In the genomic region with DNA sequence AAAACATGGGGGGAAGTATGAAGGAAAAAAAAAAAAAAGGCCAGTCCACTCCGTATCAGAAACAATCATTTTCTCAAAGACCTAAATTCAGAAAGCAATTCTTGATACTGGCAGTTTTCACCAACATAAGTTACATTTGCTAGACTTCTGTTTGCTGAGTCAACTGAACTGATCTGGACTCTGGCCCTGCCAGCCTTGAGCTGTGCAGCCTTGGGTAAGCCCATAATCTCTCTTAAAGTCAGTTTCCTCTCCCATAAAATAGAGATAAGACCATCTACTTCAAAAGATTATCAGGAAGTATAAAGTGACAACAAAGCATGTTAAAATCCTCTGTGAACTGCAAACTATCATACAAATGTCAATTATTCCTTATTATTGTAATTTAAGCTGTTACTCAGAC, we compare ENCODE assay signal across 23 cellular contexts.
DNase-seq lines count a peak whose midpoint lies in the region; ATAC-seq, FAIRE-seq and TF ChIP-seq lines count a peak whose summit lies in the region.
"Had no signal": no experiment of that assay in that cellular context is flagged by ENCODE, and none has a peak within 500 bp of the region (broad histone marks: within the 10 kb centered on the region; RNA-seq: fewer than 3 reads in every experiment).

No MANE protein-coding gene starts in this region.

- H3K27me3 ChIP-seq in adipocyte (replicated peaks; ENCODE audit: control insufficient read depth, insufficient read depth, low read length) (no peaks in the 10 kb centered on the region), hepatocyte (no peaks in the 10 kb centered on the region)
- H3K27me3 ChIP-seq: spleen had no signal

- H3K4me1 Mint-ChIP-seq in activated CD8-positive, alpha-beta T cell treated with anti-CD3 and anti-CD28 coated beads for 36 hours (ENCODE audit: low read depth) = peaks cover 17% of the 10 kb centered on the region
- H3K4me1 Mint-ChIP-seq: nephron had no signal

- H3K9me3 Mint-ChIP-seq in activated CD8-positive, alpha-beta T cell treated with anti-CD3 and anti-CD28 coated beads for 36 hours = no peaks in the 10 kb centered on the region
- H3K9me3 Mint-ChIP-seq: CD4-positive, alpha-beta memory T cell; effector memory CD8-positive, alpha-beta T cell; HFFc6; nephron had no signal

- H2AFZ ChIP-seq in hepatocyte = no peak overlapping the region

- peaks cover 8% of the 10 kb centered on the region for H4K20me1 ChIP-seq in hepatocyte (ENCODE audit: insufficient read depth, poor library complexity, severe bottlenecking)

- H3K4me3 ChIP-seq in adipocyte (ENCODE audit: low read length) = no peak overlapping the region
- H3K4me3 ChIP-seq in hepatocyte = no peak overlapping the region
- no peak overlapping the region for H3K4me3 ChIP-seq in retinal pigment epithelial cell (ENCODE audit: low read length)
- H3K4me3 ChIP-seq: spleen had no signal

- peak; percentile 77 for FAIRE-seq in H54 (lab: Jason Lieb, UNC)
- FAIRE-seq: keratinocyte had no signal

- ATAC-seq in activated CD8-positive, alpha-beta T cell treated with anti-CD3 and anti-CD28 coated beads for 36 hours = no peak
- no peak for ATAC-seq in HG03378 (IDR thresholded peaks at IDR 0.05; ENCODE audit: unreplicated experiment)
- ATAC-seq: effector memory CD8-positive, alpha-beta T cell had no signal

- POLR2A ChIA-PET in GM10248 (lab: Yijun Ruan, JAX) = no interaction called here
- POLR2A ChIA-PET in activated CD8-positive, alpha-beta T cell treated with anti-CD3 and anti-CD28 coated beads for 36 hours (lab: Charles Lee) = no interaction called here

- DNase-seq in H54 (ENCODE audit: insufficient read length, low spot score) = no peak
- DNase-seq in adipocyte (ENCODE audit: low read depth) = peak; percentile 28
- peak; percentile 57 for DNase-seq in hepatocyte (ENCODE audit: low spot score)
- peak; percentile 23 for DNase-seq in retinal pigment epithelial cell (ENCODE audit: low read depth)
- no peak for DNase-seq in GM10248 (ENCODE audit: extremely low spot score)
- no peak for DNase-seq in activated CD8-positive, alpha-beta T cell treated with anti-CD3 and anti-CD28 coated beads for 36 hours
- no peak for DNase-seq in head of caudate nucleus
- DNase-seq: activated CD4-positive, alpha-beta T cell treated with anti-CD3 and anti-CD28 coated beads for 48 hours; activated gamma-delta T cell; CD4-positive, alpha-beta memory T cell; DND-41; effector memory CD8-positive, alpha-beta T cell; HFFc6; NCI-H1105; NCI-H2081 treated with DMSO at 0.1 percent for 48 hours; NCI-H510A; posterior cingulate gyrus; spleen; stimulated activated CD8-positive, alpha-beta memory T cell treated with anti-CD3 and anti-CD28 coated beads, Interleukin-4, amount 100 ng/mL, for 48 hours had no signal

- peaks cover 49% of the 10 kb centered on the region for H3K79me2 ChIP-seq in hepatocyte

- H3K27ac Mint-ChIP-seq in activated CD8-positive, alpha-beta T cell treated with anti-CD3 and anti-CD28 coated beads for 36 hours = no peak overlapping the region
- H3K27ac Mint-ChIP-seq: HFFc6, nephron had no signal

- H3K36me3 ChIP-seq in adipocyte (ENCODE audit: control insufficient read depth, insufficient read depth, low read length, severe bottlenecking) = no peaks in the 10 kb centered on the region
- no peaks in the 10 kb centered on the region for H3K36me3 ChIP-seq in hepatocyte (replicated peaks; ENCODE audit: insufficient read depth, low read depth)

- TF ChIP-seq CTCF in hepatocyte (IDR thresholded peaks at IDR 0.05; ENCODE audit: poor library complexity) = no peak
- TF ChIP-seq CTCF in retinal pigment epithelial cell (conservative IDR thresholded peaks at IDR 0.05; ENCODE audit: low read depth, low read length) = no peak
- TF ChIP-seq CTCF in GM10248 (IDR thresholded peaks at IDR 0.05; ENCODE audit: control extremely low read depth, extremely low read depth, low read depth, missing control alignments) = no peak
- no peak for TF ChIP-seq CTCF in activated CD8-positive, alpha-beta T cell treated with anti-CD3 and anti-CD28 coated beads for 36 hours (IDR thresholded peaks at IDR 0.05)

- no peak overlapping the region for H3K4me3 Mint-ChIP-seq in activated CD8-positive, alpha-beta T cell treated with anti-CD3 and anti-CD28 coated beads for 36 hours
- H3K4me3 Mint-ChIP-seq: CD4-positive, alpha-beta memory T cell; effector memory CD8-positive, alpha-beta T cell; HFFc6; nephron had no signal

- no peak for TF ChIP-seq POLR2A in H54 (IDR thresholded peaks at IDR 0.05; ENCODE audit: low read depth, low read length)

- no peaks in the 10 kb centered on the region for H3K9me2 ChIP-seq in hepatocyte (replicated peaks; ENCODE audit: insufficient read depth)

- peak overlapping the region; percentile 59 for H3K27ac ChIP-seq in hepatocyte
- H3K27ac ChIP-seq: KMS-11 had no signal

- intact Hi-C loops in activated CD8-positive, alpha-beta T cell treated with anti-CD3 and anti-CD28 coated beads for 36 hours (cut with micrococcal nuclease) = no loop called here
- intact Hi-C loops in head of caudate nucleus (cut with DNase I) = no loop called here

- H3K9ac ChIP-seq in adipocyte (ENCODE audit: low read length) = no peak overlapping the region
- H3K9ac ChIP-seq: KMS-11 had no signal

- peaks cover 9% of the 10 kb centered on the region for H3K4me1 ChIP-seq in adipocyte (ENCODE audit: control insufficient read depth, insufficient read depth, low read length)
- H3K4me1 ChIP-seq in hepatocyte (ENCODE audit: insufficient read depth) = peaks cover 5% of the 10 kb centered on the region

- peak overlapping the region; percentile 33 for H3K4me2 ChIP-seq in hepatocyte
- H3K4me2 ChIP-seq: KMS-11 had no signal

- 43% methylated on average over 1 of the region's 1 CpG for WGBS in hepatocyte (ENCODE audit: low lambda C conversion rate, missing lambda C conversion rate)

- peaks cover 14% of the 10 kb centered on the region for H3K36me3 Mint-ChIP-seq in activated CD8-positive, alpha-beta T cell treated with anti-CD3 and anti-CD28 coated beads for 36 hours (ENCODE audit: low read depth)

- no peaks in the 10 kb centered on the region for H3K27me3 Mint-ChIP-seq in activated CD8-positive, alpha-beta T cell treated with anti-CD3 and anti-CD28 coated beads for 36 hours
- H3K27me3 Mint-ChIP-seq: CD4-positive, alpha-beta memory T cell; effector memory CD8-positive, alpha-beta T cell had no signal

- no peaks in the 10 kb centered on the region for H3K9me3 ChIP-seq in adipocyte (ENCODE audit: control insufficient read depth, low read length)
- no peaks in the 10 kb centered on the region for H3K9me3 ChIP-seq in hepatocyte (ENCODE audit: low read depth)
- H3K9me3 ChIP-seq: spleen had no signal

- CTCF ChIA-PET in GM10248 (lab: Yijun Ruan, JAX) = no interaction called here
- CTCF ChIA-PET in activated CD8-positive, alpha-beta T cell treated with anti-CD3 and anti-CD28 coated beads for 36 hours (lab: Charles Lee) = no interaction called here

Comparison
In these comparisons a context has a peak if more than half of its experiments do, and no peak if none do; other contexts are left out.
1. DNase-seq: peak in adipocyte (single experiment), hepatocyte (single experiment) and retinal pigment epithelial cell (single experiment); none in H54 (single experiment), GM10248 (single experiment), activated CD8-positive, alpha-beta T cell treated with anti-CD3 and anti-CD28 coated beads for 36 hours (single experiment) and head of caudate nucleus (0 of 42).